ENCODE assay signal across 1 cellular context in the genomic region with DNA sequence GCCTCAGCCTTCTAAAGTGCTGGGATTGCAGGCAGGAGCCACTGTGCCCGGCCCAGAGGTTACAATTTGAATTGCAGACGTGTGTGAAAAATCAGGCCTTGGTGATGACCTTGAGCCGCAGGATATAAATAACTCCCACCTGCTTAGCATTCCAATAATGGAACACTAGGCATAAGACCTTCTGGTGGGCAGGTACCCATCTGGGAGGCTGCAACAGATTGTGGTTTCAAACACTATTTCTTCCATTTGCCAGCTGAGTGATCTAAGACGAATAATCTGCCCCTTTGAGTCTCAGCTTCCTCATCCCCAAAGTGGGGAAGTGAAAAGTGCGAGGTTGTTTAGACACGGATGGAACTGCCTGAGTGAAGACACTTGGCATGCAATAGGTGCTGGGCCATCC.
TF ChIP-seq lines count a peak whose summit lies in the region.

No MANE protein-coding gene starts in this region.

TF ChIP-seq in GM23338, 12 proteins besides CTCF, POLR2A, EP300 and RAD21 (continued from another document):
- TF ChIP-seq, protein P1, sequence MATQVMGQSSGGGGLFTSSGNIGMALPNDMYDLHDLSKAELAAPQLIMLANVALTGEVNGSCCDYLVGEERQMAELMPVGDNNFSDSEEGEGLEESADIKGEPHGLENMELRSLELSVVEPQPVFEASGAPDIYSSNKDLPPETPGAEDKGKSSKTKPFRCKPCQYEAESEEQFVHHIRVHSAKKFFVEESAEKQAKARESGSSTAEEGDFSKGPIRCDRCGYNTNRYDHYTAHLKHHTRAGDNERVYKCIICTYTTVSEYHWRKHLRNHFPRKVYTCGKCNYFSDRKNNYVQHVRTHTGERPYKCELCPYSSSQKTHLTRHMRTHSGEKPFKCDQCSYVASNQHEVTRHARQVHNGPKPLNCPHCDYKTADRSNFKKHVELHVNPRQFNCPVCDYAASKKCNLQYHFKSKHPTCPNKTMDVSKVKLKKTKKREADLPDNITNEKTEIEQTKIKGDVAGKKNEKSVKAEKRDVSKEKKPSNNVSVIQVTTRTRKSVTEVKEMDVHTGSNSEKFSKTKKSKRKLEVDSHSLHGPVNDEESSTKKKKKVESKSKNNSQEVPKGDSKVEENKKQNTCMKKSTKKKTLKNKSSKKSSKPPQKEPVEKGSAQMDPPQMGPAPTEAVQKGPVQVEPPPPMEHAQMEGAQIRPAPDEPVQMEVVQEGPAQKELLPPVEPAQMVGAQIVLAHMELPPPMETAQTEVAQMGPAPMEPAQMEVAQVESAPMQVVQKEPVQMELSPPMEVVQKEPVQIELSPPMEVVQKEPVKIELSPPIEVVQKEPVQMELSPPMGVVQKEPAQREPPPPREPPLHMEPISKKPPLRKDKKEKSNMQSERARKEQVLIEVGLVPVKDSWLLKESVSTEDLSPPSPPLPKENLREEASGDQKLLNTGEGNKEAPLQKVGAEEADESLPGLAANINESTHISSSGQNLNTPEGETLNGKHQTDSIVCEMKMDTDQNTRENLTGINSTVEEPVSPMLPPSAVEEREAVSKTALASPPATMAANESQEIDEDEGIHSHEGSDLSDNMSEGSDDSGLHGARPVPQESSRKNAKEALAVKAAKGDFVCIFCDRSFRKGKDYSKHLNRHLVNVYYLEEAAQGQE (IDR thresholded peaks at IDR 0.05; ENCODE audit: unreplicated experiment): no peak
- no peak for TF ChIP-seq CREB1 (CRISPR knock-in tag; IDR thresholded peaks at IDR 0.05; ENCODE audit: low read depth)
- TF ChIP-seq ZNF114 (CRISPR knock-in tag; IDR thresholded peaks at IDR 0.05): no peak
- TF ChIP-seq ZNF331 (CRISPR knock-in tag; IDR thresholded peaks at IDR 0.05; ENCODE audit: low read depth): no peak
- TF ChIP-seq POLR2AphosphoS5 (IDR thresholded peaks at IDR 0.05; ENCODE audit: low read depth): no peak
- TF ChIP-seq JUNB (IDR thresholded peaks at IDR 0.05; ENCODE audit: unreplicated experiment): no peak
